ENCODE assay signal across 19 cellular contexts in the genomic region with DNA sequence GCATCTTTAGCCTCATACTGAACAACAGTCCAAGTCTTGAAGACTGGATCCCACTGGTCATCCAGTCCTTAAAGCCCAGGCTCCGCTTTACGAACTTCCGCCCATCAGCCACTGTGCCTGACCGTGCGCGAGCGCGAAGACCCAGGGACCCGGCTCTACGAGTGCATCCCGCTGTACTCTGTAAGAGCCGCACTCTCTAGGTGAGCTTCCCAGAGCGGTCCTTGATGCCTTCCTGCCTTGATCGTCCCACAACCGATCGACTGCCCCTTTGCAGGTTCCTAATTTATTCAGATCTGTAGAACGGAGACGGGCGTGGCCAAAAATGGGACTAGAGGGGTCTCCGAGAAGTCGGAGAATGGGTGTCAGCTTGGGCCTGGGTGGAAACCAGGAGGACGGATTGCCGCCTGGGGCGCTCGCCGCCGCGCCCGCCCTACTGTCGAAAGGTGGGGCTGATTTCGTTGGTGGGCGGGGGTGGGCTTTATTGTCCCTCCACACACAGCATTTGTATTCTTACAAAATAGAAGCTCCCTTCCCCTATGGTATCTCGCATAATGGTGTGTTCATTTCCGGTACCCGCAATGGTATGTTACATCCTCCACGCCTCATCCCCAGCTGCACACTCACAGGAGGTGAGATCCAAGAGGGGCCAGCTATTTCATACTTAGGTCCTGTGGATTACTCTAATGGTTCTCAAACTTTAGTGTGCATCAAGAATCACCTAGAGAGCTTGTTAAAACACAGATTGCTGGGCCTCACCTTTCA. TPM values are rescaled to one million over a fixed set of nuclear protein-coding genes. Genes with fewer than 3 reads are reported as not detected.
DNase-seq lines count a peak whose midpoint lies in the region; ATAC-seq, FAIRE-seq and TF ChIP-seq lines count a peak whose summit lies in the region.
"Had no signal": no experiment of that assay in that cellular context is flagged by ENCODE, and none has a peak within 500 bp of the region (broad histone marks: within the 10 kb centered on the region; RNA-seq: fewer than 3 reads in every experiment).

No MANE protein-coding gene starts in this region.

- no peak overlapping the region for H3K27ac Mint-ChIP-seq in chondrocyte (ENCODE audit: unreplicated experiment)
- H3K27ac Mint-ChIP-seq: activated T-helper 2 cell treated with anti-CD3 and anti-CD28 coated beads, Interferon-gamma antibody, Interleukin-2, Interleukin-4, amounts not matched to agents 10 μg/mL and 5 μg/mL and 100 μg/mL, durations not matched to agents 14 hours and 24 hours and 36 hours; brain had no signal

- CTCF ChIA-PET in endothelial cell of umbilical vein (lab: Charles Lee) = no interaction called here

- no peaks in the 10 kb centered on the region for H3K9me3 ChIP-seq in cardiac muscle cell (ENCODE audit: low read depth)
- H3K9me3 ChIP-seq in endothelial cell of umbilical vein (replicated peaks; ENCODE audit: control insufficient read depth, insufficient read depth, low read length) = no peaks in the 10 kb centered on the region
- H3K9me3 ChIP-seq in thymus (ENCODE audit: control insufficient read depth) = no peaks in the 10 kb centered on the region
- no peaks in the 10 kb centered on the region for H3K9me3 ChIP-seq in tibial artery
- H3K9me3 ChIP-seq: mucosa of descending colon, pancreas had no signal

- H3K4me3 Mint-ChIP-seq in chondrocyte (ENCODE audit: unreplicated experiment) = no peak overlapping the region
- H3K4me3 Mint-ChIP-seq: brain had no signal

- H3K36me3 ChIP-seq in cardiac muscle cell (no peaks in the 10 kb centered on the region), endothelial cell of umbilical vein (ENCODE audit: control insufficient read depth in 2 of 2, extremely low read depth in 1 of 2, insufficient read depth in 2 of 2, low read length in 2 of 2) (no peaks in the 10 kb centered on the region), thymus (ENCODE audit: control insufficient read depth, insufficient read depth) (no peaks in the 10 kb centered on the region), tibial artery (no peaks in the 10 kb centered on the region)
- H3K36me3 ChIP-seq: pancreas had no signal

- TF ChIP-seq POLR2A in endothelial cell of umbilical vein (IDR thresholded peaks at IDR 0.05; ENCODE audit: low read depth, low read length) = no peak

- H3K79me2 ChIP-seq in endothelial cell of umbilical vein (ENCODE audit: control insufficient read depth, insufficient read depth, low read length) = no peaks in the 10 kb centered on the region
- H3K79me2 ChIP-seq: hepatocyte had no signal

- H3K27me3 ChIP-seq in cardiac muscle cell (no peaks in the 10 kb centered on the region), endothelial cell of umbilical vein (ENCODE audit: control insufficient read depth in 2 of 2, insufficient read depth in 2 of 2, low read length in 2 of 2) (peaks cover 3 to 7% of the 10 kb centered on the region in 2 experiments), thymus (ENCODE audit: control insufficient read depth, insufficient read depth) (no peaks in the 10 kb centered on the region), tibial artery (no peaks in the 10 kb centered on the region)
- H3K27me3 ChIP-seq: hepatocyte had no signal

- no peaks in the 10 kb centered on the region for H3K36me3 Mint-ChIP-seq in chondrocyte (ENCODE audit: low read depth)
- H3K36me3 Mint-ChIP-seq: brain had no signal

- POLR2A ChIA-PET in endothelial cell of umbilical vein (lab: Charles Lee) = no interaction called here

- no peak overlapping the region for H3K9ac ChIP-seq in endothelial cell of umbilical vein (replicated peaks; ENCODE audit: extremely low read depth, insufficient read depth, low read length)

- peaks cover 15% of the 10 kb centered on the region for H3K9me3 Mint-ChIP-seq in chondrocyte (ENCODE audit: low read depth)
- H3K9me3 Mint-ChIP-seq: activated T-helper 2 cell treated with anti-CD3 and anti-CD28 coated beads, Interferon-gamma antibody, Interleukin-2, Interleukin-4, amounts not matched to agents 10 μg/mL and 5 μg/mL and 100 μg/mL, durations not matched to agents 14 hours and 24 hours and 36 hours had no signal

- H3K27me3 Mint-ChIP-seq in chondrocyte (ENCODE audit: low read depth) = no peaks in the 10 kb centered on the region

- DNase-seq in cardiac muscle cell (ENCODE audit: low read depth in 1 of 2, low spot score in 1 of 2) (peak in 1 of 2 donors; percentile 51), Right ventricle myocardium inferior (ENCODE audit: missing footprints) (no peak), NCI-H226 (peak; percentile 11), endothelial cell of umbilical vein (ENCODE audit: low read depth, low spot score) (no peak), chondrocyte (ENCODE audit: low spot score) (no peak), tibial artery (no peak)
- DNase-seq: DMS 273 treated with DMSO at 0.1 percent for 48 hours; KBM-7; mucosa of descending colon; NCI-H1048; NCI-H2081 treated with DMSO at 0.1 percent for 48 hours; pancreas; stimulated activated naive CD4-positive, alpha-beta T cell had no signal

- H3K27ac ChIP-seq in cardiac muscle cell (no peak overlapping the region), endothelial cell of umbilical vein (ENCODE audit: insufficient read depth, low read depth, low read length) (no peak overlapping the region), thymus (ENCODE audit: low read depth) (no peak overlapping the region), tibial artery (no peak overlapping the region)
- H3K27ac ChIP-seq: hepatocyte, pancreas, skin epidermis had no signal

- no TSS peak for BruUV-seq in endothelial cell of umbilical vein (replicated peaks; lab: Mats Ljungman, UMichigan)

- peaks cover 12% of the 10 kb centered on the region for H3K4me1 Mint-ChIP-seq in chondrocyte (ENCODE audit: low read depth)

- ATAC-seq in Right ventricle myocardium inferior = no peak
- ATAC-seq: mucosa of descending colon, pancreas had no signal

- H2AFZ ChIP-seq in endothelial cell of umbilical vein (ENCODE audit: low read depth, low read length) = peak overlapping the region; percentile 63
- H2AFZ ChIP-seq: hepatocyte had no signal

- H3K9me1 ChIP-seq in endothelial cell of umbilical vein (replicated peaks; ENCODE audit: control insufficient read depth, extremely low read depth, insufficient read depth, low read length) = no peaks in the 10 kb centered on the region

- WGBS in thymus = 19% methylated on average over 36 of the region's 36 CpGs

- no peaks in the 10 kb centered on the region for H4K20me1 ChIP-seq in endothelial cell of umbilical vein (replicated peaks; ENCODE audit: control insufficient read depth, extremely low read depth, insufficient read depth, low read length)

- H3K4me3 ChIP-seq in cardiac muscle cell = no peak overlapping the region
- H3K4me3 ChIP-seq in endothelial cell of umbilical vein (replicated peaks in 1 of 3; ENCODE audit: insufficient read depth in 1 of 3, low read depth in 1 of 3, low read length in 3 of 3) = no peak overlapping the region
- H3K4me3 ChIP-seq in thymus (ENCODE audit: low read length) = peak overlapping the region; percentile 35
- H3K4me3 ChIP-seq in tibial artery = no peak overlapping the region
- H3K4me3 ChIP-seq: hepatocyte, mucosa of descending colon, pancreas, skin epidermis had no signal

- dilution Hi-C loops in endothelial cell of umbilical vein (cut with MboI; ENCODE audit: extremely low pct_ligation_motif_present, low sequenced_read_pairs) = no loop called here

- intact Hi-C loops in Right ventricle myocardium inferior (cut with DNase I) (no loop called here), endothelial cell of umbilical vein (cut with micrococcal nuclease) (no loop called here), tibial artery (cut with DNase I; ENCODE audit: low total_unique reads) (no loop called here)

- peak overlapping the region; percentile 16 for H3K4me2 ChIP-seq in endothelial cell of umbilical vein (ENCODE audit: insufficient read depth, low read length)
- H3K4me2 ChIP-seq: hepatocyte had no signal

- TF ChIP-seq CTCF in cardiac muscle cell (IDR thresholded peaks at IDR 0.05; ENCODE audit: low read depth, low read length) (peak; percentile 13), endothelial cell of umbilical vein (IDR thresholded peaks at IDR 0.05; ENCODE audit: extremely low read depth in 1 of 2, insufficient read depth in 1 of 2, low read depth in 1 of 2, low read length in 2 of 2) (no peak), chondrocyte (IDR thresholded peaks at IDR 0.05) (no peak), tibial artery (IDR thresholded peaks at IDR 0.05) (no peak)

- FAIRE-seq in endothelial cell of umbilical vein (lab: Jason Lieb, UNC) = peak; percentile 53
- FAIRE-seq: pancreas, RCC 7860 had no signal

- H3K4me1 ChIP-seq in cardiac muscle cell (ENCODE audit: low read depth) (peaks cover 13% of the 10 kb centered on the region), endothelial cell of umbilical vein (ENCODE audit: control insufficient read depth, extremely low read depth, insufficient read depth, low read length) (no peaks in the 10 kb centered on the region), thymus (ENCODE audit: control insufficient read depth, insufficient read depth, low read length) (peaks cover 2% of the 10 kb centered on the region), tibial artery (peaks cover 0 to 9% (median 2%) of the 10 kb centered on the region in 4 donors)
- H3K4me1 ChIP-seq: pancreas had no signal

RNA-seq across cellular contexts. Expression of gene FAM156A, which starts 42.3 kb away (rescaled TPM):
- total RNA-seq in cardiac muscle cell (27.7 and 29.8 TPM in 2 replicates), Right ventricle myocardium inferior (7.3 TPM), endothelial cell of umbilical vein (15.3 and 18.2 TPM in 2 replicates), chondrocyte (23.8 to 39.9 TPM (median 25.2 TPM) in 3 replicates)
- polyA plus RNA-seq in cardiac muscle cell (24.7 and 38.3 TPM in 2 replicates), endothelial cell of umbilical vein (11.3 and 16.1 TPM in 2 replicates), thymus (14.8 TPM)
- polyA plus RNA-seq in endothelial cell of umbilical vein (2011; cell fraction: cytosol; rRNA removed) = 10.5 and 11.2 TPM in 2 replicates
- 91.0 and 130 TPM in 2 replicates for polyA plus RNA-seq in endothelial cell of umbilical vein (2011; cell fraction: nucleus; rRNA removed)
- 14.5 and 24.0 TPM in 2 replicates for polyA plus RNA-seq in endothelial cell of umbilical vein (2012)
- 14.7 and 19.4 TPM in 2 replicates for polyA minus RNA-seq in endothelial cell of umbilical vein
- 4.3 TPM for polyA minus RNA-seq in endothelial cell of umbilical vein (2011; cell fraction: cytosol; rRNA and poly(A)+ RNA removed)
- polyA minus RNA-seq in endothelial cell of umbilical vein (2011; cell fraction: nucleus; rRNA and poly(A)+ RNA removed) = 13.6 and 14.4 TPM in 2 replicates

RNA-seq across cellular contexts. Expression of gene GPR173, which starts 48.0 kb away (rescaled TPM):
- 4.8 and 12.6 TPM in 2 replicates for total RNA-seq in cardiac muscle cell
- 3.6 and 3.8 TPM in 2 replicates for polyA plus RNA-seq in cardiac muscle cell
- 0.35 TPM for total RNA-seq in Right ventricle myocardium inferior
- 8.3 and 11.3 TPM in 2 replicates for total RNA-seq in endothelial cell of umbilical vein
- polyA plus RNA-seq in endothelial cell of umbilical vein = 9.2 and 12.7 TPM in 2 replicates
- 3.3 and 4.3 TPM in 2 replicates for polyA plus RNA-seq in endothelial cell of umbilical vein (2011; cell fraction: cytosol; rRNA removed)
- 40.1 and 47.3 TPM in 2 replicates for polyA plus RNA-seq in endothelial cell of umbilical vein (2011; cell fraction: nucleus; rRNA removed)
- 6.0 and 6.7 TPM in 2 replicates for polyA plus RNA-seq in endothelial cell of umbilical vein (2012)
- polyA minus RNA-seq in endothelial cell of umbilical vein = 8.8 and 10.2 TPM in 2 replicates
- 0.41 TPM for polyA minus RNA-seq in endothelial cell of umbilical vein (2011; cell fraction: cytosol; rRNA and poly(A)+ RNA removed)
- 10.3 and 11.0 TPM in 2 replicates for polyA minus RNA-seq in endothelial cell of umbilical vein (2011; cell fraction: nucleus; rRNA and poly(A)+ RNA removed)
- 1.5 TPM for polyA plus RNA-seq in thymus
- 7.9 to 18.2 TPM (median 8.5 TPM) in 3 replicates for total RNA-seq in chondrocyte
- total RNA-seq: activated T-helper 2 cell treated with anti-CD3 and anti-CD28 coated beads, Interferon-gamma antibody, Interleukin-2, Interleukin-4, amounts not matched to agents 10 μg/mL and 5 μg/mL and 100 μg/mL, durations not matched to agents 14 hours and 24 hours and 36 hours had no signal
